Comparison of ENCODE assay signal across 1 cellular context in genomic region chr3:126692858-126693257, GRCh38.
TF ChIP-seq lines count a peak whose summit lies in the region.

No MANE protein-coding gene starts in this region.

TF ChIP-seq in WTC11, 78 proteins besides CTCF, POLR2A, EP300 and RAD21:
- no peak for TF ChIP-seq E2F4 (CRISPR knock-in tag; IDR thresholded peaks at IDR 0.05; ENCODE audit: borderline replicate concordance, low read depth)
- TF ChIP-seq ZNF138 (CRISPR knock-in tag; conservative IDR thresholded peaks at IDR 0.05) = no peak
- no peak for TF ChIP-seq HMGA2 (CRISPR knock-in tag; IDR thresholded peaks at IDR 0.05)
- no peak for TF ChIP-seq NFE2L1 (CRISPR knock-in tag; IDR thresholded peaks at IDR 0.05)
- TF ChIP-seq ZNF317 (CRISPR knock-in tag; IDR thresholded peaks at IDR 0.05; ENCODE audit: borderline replicate concordance, low read depth) = no peak
- no peak for TF ChIP-seq FOXP4 (CRISPR knock-in tag; IDR thresholded peaks at IDR 0.05)
- no peak for TF ChIP-seq STAT6 (CRISPR knock-in tag; conservative IDR thresholded peaks at IDR 0.05; ENCODE audit: low read depth)
- no peak for TF ChIP-seq SOX15 (CRISPR knock-in tag; IDR thresholded peaks at IDR 0.05)
- TF ChIP-seq ZMAT4 (CRISPR knock-in tag; IDR thresholded peaks at IDR 0.05) = no peak
